ENCODE assay signal across 20 cellular contexts in genomic region chr11:19642185-19642591, GRCh38.
DNase-seq lines count a peak whose midpoint lies in the region; ATAC-seq and TF ChIP-seq lines count a peak whose summit lies in the region.
"Had no signal": no experiment of that assay in that cellular context is flagged by ENCODE, and none has a peak within 500 bp of the region (broad histone marks: within the 10 kb centered on the region; RNA-seq: fewer than 3 reads in every experiment).

No MANE protein-coding gene starts in this region.

- H3K9me3 Mint-ChIP-seq in mesothelial cell of epicardium = peaks cover 5% of the 10 kb centered on the region
- H3K9me3 Mint-ChIP-seq: activated T-helper 2 cell treated with anti-CD3 and anti-CD28 coated beads, Interferon-gamma antibody, Interleukin-2, Interleukin-4, amounts not matched to agents 10 μg/mL and 5 μg/mL and 100 μg/mL, durations not matched to agents 14 hours and 24 hours and 36 hours; natural killer cell had no signal

- ATAC-seq in GM21717 (IDR thresholded peaks at IDR 0.05; ENCODE audit: unreplicated experiment) = no peak
- no peak for ATAC-seq in GM21367 (IDR thresholded peaks at IDR 0.05; ENCODE audit: unreplicated experiment)
- ATAC-seq: natural killer cell had no signal

- no peaks in the 10 kb centered on the region for H3K9me3 ChIP-seq in prostate gland
- H3K9me3 ChIP-seq: spleen had no signal

- TF ChIP-seq CTCF in fibroblast of pulmonary artery (IDR thresholded peaks at IDR 0.05; ENCODE audit: low read length, missing control alignments) = no peak
- no peak for TF ChIP-seq CTCF in prostate gland (IDR thresholded peaks at IDR 0.05)
- no peak for TF ChIP-seq CTCF in mesothelial cell of epicardium (IDR thresholded peaks at IDR 0.05; ENCODE audit: unreplicated experiment)
- TF ChIP-seq CTCF in RWPE1 (conservative IDR thresholded peaks at IDR 0.05; ENCODE audit: low read depth) = no peak

- H3K4me1 Mint-ChIP-seq in mesothelial cell of epicardium = peaks cover 5% of the 10 kb centered on the region
- H3K4me1 Mint-ChIP-seq: CD4-positive, alpha-beta memory T cell; natural killer cell had no signal

- POLR2A ChIA-PET in RWPE1 (lab: Yijun Ruan, JAX; ENCODE audit: low non-redundant PET) = no interaction called here

- H3K27me3 ChIP-seq in prostate gland (replicated peaks; ENCODE audit: insufficient read depth) = no peaks in the 10 kb centered on the region
- H3K27me3 ChIP-seq: spleen had no signal

- 19% methylated on average over 1 of the region's 1 CpG for WGBS in prostate gland

- TF ChIP-seq POLR2A in prostate gland (IDR thresholded peaks at IDR 0.05) = no peak

- no peaks in the 10 kb centered on the region for H3K36me3 Mint-ChIP-seq in mesothelial cell of epicardium
- H3K36me3 Mint-ChIP-seq: CD4-positive, alpha-beta memory T cell; natural killer cell had no signal

- H3K27ac Mint-ChIP-seq in mesothelial cell of epicardium = no peak overlapping the region
- H3K27ac Mint-ChIP-seq: activated T-helper 2 cell treated with anti-CD3 and anti-CD28 coated beads, Interferon-gamma antibody, Interleukin-2, Interleukin-4, amounts not matched to agents 10 μg/mL and 5 μg/mL and 100 μg/mL, durations not matched to agents 14 hours and 24 hours and 36 hours; CD4-positive, alpha-beta memory T cell; natural killer cell had no signal

- H3K4me3 ChIP-seq in fibroblast of pulmonary artery (replicated peaks; ENCODE audit: low read depth, low read length) (no peak overlapping the region), prostate gland (no peak overlapping the region)
- H3K4me3 ChIP-seq: spleen had no signal

- no peak overlapping the region for H3K4me3 Mint-ChIP-seq in mesothelial cell of epicardium
- H3K4me3 Mint-ChIP-seq: CD4-positive, alpha-beta memory T cell; natural killer cell had no signal

- DNase-seq in AG20443 (ENCODE audit: low spot score) (peak; percentile 48), NCI-H2171 (lab: John Stamatoyannopoulos, UW) (peak; percentile 14), fibroblast of pulmonary artery (ENCODE audit: low read depth) (peak; percentile 58), prostate gland (ENCODE audit: low spot score) (peak; percentile 16), mesothelial cell of epicardium (ENCODE audit: low spot score in 2 of 2, unreplicated experiment in 2 of 2) (no peak), RWPE1 (ENCODE audit: low spot score) (no peak)
- DNase-seq: CD4-positive, alpha-beta memory T cell; central memory CD4-positive, alpha-beta T cell; effector CD4-positive, alpha-beta T cell; mesendoderm; natural killer cell; NCI-H1930; NCI-H510A treated with DMSO at 0.1 percent for 48 hours; spleen; stimulated activated CD4-positive, alpha-beta T cell treated with anti-CD3 and anti-CD28 coated beads, Interleukin-4, amount 100 ng/mL, for 4 hours; substantia nigra had no signal

- H3K27me3 Mint-ChIP-seq in mesothelial cell of epicardium (ENCODE audit: low read depth) = no peaks in the 10 kb centered on the region

- H3K36me3 ChIP-seq in prostate gland = no peaks in the 10 kb centered on the region
- H3K36me3 ChIP-seq: spleen had no signal

- no peaks in the 10 kb centered on the region for H3K4me1 ChIP-seq in prostate gland (replicated peaks)
- H3K4me1 ChIP-seq: parathyroid adenoma, spleen had no signal

- H3K27ac ChIP-seq in prostate gland (no peak overlapping the region), RWPE1 (no peak overlapping the region)
- H3K27ac ChIP-seq: parathyroid adenoma, spleen had no signal

- CTCF ChIA-PET in RWPE1 (lab: Yijun Ruan, JAX) = no interaction called here

- intact Hi-C loops in prostate gland (cut with DNase I) = no loop called here

Comparison
In these comparisons a context has a peak if more than half of its experiments do, and no peak if none do; other contexts are left out.
1. DNase-seq: peak in AG20443 (single experiment), NCI-H2171 (single experiment), fibroblast of pulmonary artery (single experiment) and prostate gland (single experiment); none in mesothelial cell of epicardium (0 of 2) and RWPE1 (single experiment).